14 cellular contexts compared by ENCODE assay signal in genomic region chr5:133114166-133114932, GRCh38.
"Had no signal": no experiment of that assay in that cellular context is flagged by ENCODE, and none has a peak within 500 bp of the region (broad histone marks: within the 10 kb centered on the region; RNA-seq: fewer than 3 reads in every experiment).

No MANE protein-coding gene starts in this region.

- DNase-seq: activated naive CD4-positive, alpha-beta T cell treated with anti-CD3 and anti-CD28 coated beads, Interleukin-2, amount 50 U/mL, for 16 hours; amygdala; immature natural killer cell; left cardiac atrium; naive thymus-derived CD8-positive, alpha-beta T cell; T-helper 2 cell had no signal

- H3K4me1 ChIP-seq: prostate gland had no signal

- H3K27ac ChIP-seq: dorsolateral prefrontal cortex, prostate gland, suprapubic skin had no signal

- FAIRE-seq: endometrium, TTC549 had no signal

- H3K36me3 ChIP-seq: prostate gland, suprapubic skin had no signal

- H3K27me3 Mint-ChIP-seq: naive thymus-derived CD8-positive, alpha-beta T cell had no signal

- H3K4me3 ChIP-seq: dorsolateral prefrontal cortex, prostate gland, suprapubic skin had no signal

- H3K27me3 ChIP-seq: dorsolateral prefrontal cortex, suprapubic skin had no signal

- H3K4me3 Mint-ChIP-seq: brain; immature natural killer cell; naive thymus-derived CD8-positive, alpha-beta T cell had no signal

- H3K9me3 Mint-ChIP-seq: brain; immature natural killer cell; naive thymus-derived CD8-positive, alpha-beta T cell had no signal

- H3K36me3 Mint-ChIP-seq: brain; immature natural killer cell; naive thymus-derived CD8-positive, alpha-beta T cell had no signal

- H3K9me3 ChIP-seq: prostate gland, suprapubic skin had no signal

- ATAC-seq: esophagus mucosa; left cardiac atrium; naive thymus-derived CD8-positive, alpha-beta T cell; sciatic nerve had no signal

- H3K27ac Mint-ChIP-seq: immature natural killer cell had no signal
